28 cellular contexts compared by ENCODE assay signal in genomic region chr6:79838851-79839250, GRCh38.
"Had no signal": no experiment of that assay in that cellular context is flagged by ENCODE, and none has a peak within 500 bp of the region (broad histone marks: within the 10 kb centered on the region; RNA-seq: fewer than 3 reads in every experiment).

No MANE protein-coding gene starts in this region.

- H2AFZ ChIP-seq: hepatocyte had no signal

- H3K36me3 ChIP-seq: colonic mucosa, esophagus muscularis mucosa, esophagus squamous epithelium, gastrocnemius medialis, gastroesophageal sphincter, heart left ventricle, heart right ventricle had no signal

- H3K4me3 ChIP-seq: colonic mucosa, coronary artery, dorsolateral prefrontal cortex, esophagus muscularis mucosa, esophagus squamous epithelium, gastrocnemius medialis, gastroesophageal sphincter, heart left ventricle, heart right ventricle, hepatocyte had no signal

- H3K4me2 ChIP-seq: hepatocyte had no signal

- H3K27me3 ChIP-seq: colonic mucosa, dorsolateral prefrontal cortex, esophagus muscularis mucosa, esophagus squamous epithelium, gastrocnemius medialis, gastroesophageal sphincter, heart left ventricle, heart right ventricle, hepatocyte had no signal

- H3K79me2 ChIP-seq: hepatocyte had no signal

- FAIRE-seq: colon, endometrium, endothelial cell of umbilical vein, frontal cortex had no signal

- H3K27ac ChIP-seq: colonic mucosa, coronary artery, dorsolateral prefrontal cortex, epithelial cell of prostate, esophagus muscularis mucosa, esophagus squamous epithelium, foreskin keratinocyte, gastrocnemius medialis, gastroesophageal sphincter, heart left ventricle, heart right ventricle, hepatocyte had no signal

- H3K4me1 ChIP-seq: colonic mucosa, esophagus muscularis mucosa, esophagus squamous epithelium, foreskin keratinocyte, gastrocnemius medialis, gastroesophageal sphincter, heart left ventricle, heart right ventricle had no signal

- DNase-seq: colonic mucosa; cortex of kidney; dermis blood vessel endothelial cell; dorsolateral prefrontal cortex; effector CD4-positive, alpha-beta T cell; effector CD8-positive, alpha-beta T cell; effector memory CD4-positive, alpha-beta T cell; effector memory CD8-positive, alpha-beta T cell; endodermal cell; erythroblast; esophagus squamous epithelium; foreskin fibroblast; foreskin keratinocyte; foreskin melanocyte; gastrocnemius medialis; glutamatergic neuron; head of caudate nucleus; heart left ventricle; heart right ventricle had no signal

- H3K9me3 ChIP-seq: colonic mucosa, esophagus muscularis mucosa, esophagus squamous epithelium, gastrocnemius medialis, gastroesophageal sphincter had no signal
